Comparison of ENCODE assay signal across 13 cellular contexts in genomic region chr11:76803023-76803422, GRCh38. TPM values are rescaled to one million over a fixed set of nuclear protein-coding genes. Genes with fewer than 3 reads are reported as not detected.
DNase-seq lines count a peak whose midpoint lies in the region; ATAC-seq, FAIRE-seq and TF ChIP-seq lines count a peak whose summit lies in the region.
"Had no signal": no experiment of that assay in that cellular context is flagged by ENCODE, and none has a peak within 500 bp of the region (broad histone marks: within the 10 kb centered on the region; RNA-seq: fewer than 3 reads in every experiment).

No MANE protein-coding gene starts in this region.

- peak overlapping the region; percentile 10 for H2AK9ac ChIP-seq in IMR-90 (replicated peaks; ENCODE audit: low read depth, low read length, poor library complexity)

- H3K9ac ChIP-seq in IMR-90 (ENCODE audit: low read depth, low read length) (no peak overlapping the region; the same call in 1 of the 2 replicates), trophoblast cell (ENCODE audit: low read length) (no peak overlapping the region)

- H3K9me3 ChIP-seq in A549 (no peaks in the 10 kb centered on the region), IMR-90 (ENCODE audit: control insufficient read depth, insufficient read depth, low read length) (no peaks in the 10 kb centered on the region), trophoblast cell (ENCODE audit: insufficient read depth, low read depth, low read length) (no peaks in the 10 kb centered on the region)

- peak overlapping the region; percentile 58 for H2AFZ ChIP-seq in IMR-90 (replicated peaks; ENCODE audit: low read length, poor library complexity)
- no peak overlapping the region for H2AFZ ChIP-seq in trophoblast cell (ENCODE audit: insufficient read depth, low read length, poor library complexity)

- CTCF ChIA-PET in A549 (lab: Yijun Ruan, JAX): interaction anchor here (1.0 to 9.2 kb wide), 13 partner anchors 7 to 117 kb away, joined by 3 to 207 read pairs (median 5); no protein-coding TSS in a partner anchor
- CTCF ChIA-PET in IMR-90 (lab: Yijun Ruan, JAX): interaction anchor here (1.0 to 1.6 kb wide), 4 partner anchors 15 to 116 kb away, joined by 3 to 7 read pairs (median 4); no protein-coding TSS in a partner anchor

- H2BK15ac ChIP-seq in IMR-90 (ENCODE audit: low read depth, low read length): peak overlapping the region; percentile 41; the same call in 1 of the 3 replicates

- H2BK20ac ChIP-seq in IMR-90 (ENCODE audit: low read depth, low read length): peak overlapping the region; percentile 71

- TF ChIP-seq EP300 in A549 (IDR thresholded peaks at IDR 0.05): no peak

- DNase-seq in A549 (ENCODE audit: low read depth in 1 of 2, low spot score in 1 of 2): peak in 1 of 2 experiments; percentile 34
- DNase-seq in IMR-90: peak; percentile 83
- peak; percentile 91 for DNase-seq in fibroblast of villous mesenchyme (ENCODE audit: low read depth)
- peak; percentile 21 to 53 for DNase-seq in trophoblast cell
- DNase-seq in globus pallidus (ENCODE audit: low spot score): no peak
- no peak for DNase-seq in activated CD4-positive, alpha-beta T cell treated with anti-CD3 and anti-CD28 coated beads for 4 hours
- DNase-seq in T-helper 1 cell: no peak
- DNase-seq in NCI-H2107 treated with DMSO at 0.1 percent for 48 hours (lab: John Stamatoyannopoulos, UW; ENCODE audit: unreplicated experiment): no peak
- DNase-seq: effector CD4-positive, alpha-beta T cell; left cardiac atrium; NCI-H1048; NCI-H345 had no signal

- TF ChIP-seq CTCF in A549 (IDR thresholded peaks at IDR 0.05) (no peak), IMR-90 (conservative IDR thresholded peaks at IDR 0.05; ENCODE audit: low read depth, low read length) (no peak), fibroblast of villous mesenchyme (IDR thresholded peaks at IDR 0.05; ENCODE audit: insufficient read depth, low read depth, low read length) (no peak)

- H3K4me1 ChIP-seq in A549 (peaks cover 96% of the 10 kb centered on the region), IMR-90 (ENCODE audit: control insufficient read depth, insufficient read depth, low read length) (peaks cover 43% of the 10 kb centered on the region), trophoblast cell (ENCODE audit: control insufficient read depth in 1 of 2, insufficient read depth in 2 of 2, low read length in 2 of 2) (peaks cover 6 to 13% of the 10 kb centered on the region in 2 experiments)

- H3K4me2 ChIP-seq in A549 (peak overlapping the region; percentile 92), IMR-90 (ENCODE audit: low read depth, low read length) (peak overlapping the region; percentile 51; the same call in 1 of the 2 replicates), trophoblast cell (ENCODE audit: low read length) (no peak overlapping the region)

- H3K56ac ChIP-seq in IMR-90 (ENCODE audit: extremely low read depth, insufficient read depth, low read length): no peak overlapping the region

- BruUV-seq in IMR-90 (replicated peaks; lab: Mats Ljungman, UMichigan): no TSS peak

- H3K36me3 ChIP-seq in IMR-90 (ENCODE audit: control insufficient read depth, insufficient read depth, low read length): peaks cover 2% of the 10 kb centered on the region; the same call in 1 of the 2 replicates
- peaks cover 0 to 5% of the 10 kb centered on the region in 2 experiments for H3K36me3 ChIP-seq in trophoblast cell (ENCODE audit: control insufficient read depth in 1 of 2, insufficient read depth in 2 of 2, low read length in 2 of 2)

- peaks cover 25% of the 10 kb centered on the region for H4K20me1 ChIP-seq in IMR-90 (ENCODE audit: insufficient read depth, low read length)

- H4K91ac ChIP-seq in IMR-90 (ENCODE audit: insufficient read depth, low read depth, low read length) (peak overlapping the region; percentile 83), trophoblast cell (ENCODE audit: low read depth, low read length) (no peak overlapping the region)

- H2BK120ac ChIP-seq in IMR-90 (ENCODE audit: low read depth, low read length): peak overlapping the region; percentile 38
- no peak overlapping the region for H2BK120ac ChIP-seq in trophoblast cell (ENCODE audit: insufficient read depth, low read length, poor library complexity)

- POLR2A ChIA-PET in A549 (lab: Yijun Ruan, JAX): interaction anchor here (1.4 to 1.5 kb wide), 2 partner anchors 11 to 32 kb away, joined by 3 to 4 read pairs; no protein-coding TSS in a partner anchor
- POLR2A ChIA-PET in IMR-90 (lab: Charles Lee; ENCODE audit: unreplicated experiment): no interaction called here

- peaks cover 28% of the 10 kb centered on the region for H3K9me1 ChIP-seq in IMR-90 (ENCODE audit: insufficient read depth, low read length)

- no peak overlapping the region for H2BK12ac ChIP-seq in trophoblast cell (ENCODE audit: low read length)

- TF ChIP-seq RAD21 in A549 (conservative IDR thresholded peaks at IDR 0.05 in 1 of 2, IDR thresholded peaks at IDR 0.05 in 1 of 2): no peak
- no peak for TF ChIP-seq RAD21 in IMR-90 (IDR thresholded peaks at IDR 0.05; ENCODE audit: low read length)

- no peaks in the 10 kb centered on the region for H3K79me2 ChIP-seq in trophoblast cell (ENCODE audit: control insufficient read depth, insufficient read depth, low read length, poor library complexity)

- H3K4ac ChIP-seq in IMR-90 (ENCODE audit: low read depth, low read length) (peak overlapping the region; percentile 76), trophoblast cell (ENCODE audit: low read depth, low read length) (no peak overlapping the region)

- dilution Hi-C loops in IMR-90 (cut with HindIII; ENCODE audit: low sequenced_read_pairs, unreplicated experiment): no loop called here

- no peak for FAIRE-seq in A549 (lab: Jason Lieb, UNC)

- in situ Hi-C loops in IMR-90 (cut with MboI; ENCODE audit: low sequenced_read_pairs): no loop called here

- no peak for ATAC-seq in A549
- ATAC-seq in IMR-90 (ENCODE audit: low read depth): peak; percentile 68
- ATAC-seq: natural killer cell treated with Interleukin-12 subunit alpha and Interleukin-12 subunit beta and Interleukin-15 and Interleukin-18, amount 100 ng/mL, for 72 hours had no signal

- TF ChIP-seq POLR2A in A549 (IDR thresholded peaks at IDR 0.05; ENCODE audit: low read length) (no peak), IMR-90 (IDR thresholded peaks at IDR 0.05; ENCODE audit: low read depth, low read length) (no peak)

- no peak overlapping the region for H4K12ac ChIP-seq in trophoblast cell (ENCODE audit: low read depth, low read length)

- WGBS in A549 (ENCODE audit: missing lambda C conversion rate): 18% methylated on average over 3 of the region's 3 CpGs
- no CpG with 5 or more reads among the region's 3 CpGs for WGBS in IMR-90 (ENCODE audit: extremely low coverage in 2 of 2, insufficient read length in 1 of 2), 2 experiments
- WGBS in trophoblast cell (ENCODE audit: extremely low coverage, insufficient coverage, insufficient read length): no CpG with 5 or more reads among the region's 3 CpGs

- H4K5ac ChIP-seq in IMR-90 (ENCODE audit: low read depth, low read length): peak overlapping the region; percentile 9

- H3K14ac ChIP-seq in IMR-90 (replicated peaks; ENCODE audit: low read depth, low read length) (peak overlapping the region; percentile 62; the same call in 1 of the 2 replicates), trophoblast cell (ENCODE audit: low read length) (no peak overlapping the region)

- peak overlapping the region; percentile 25 for H3K18ac ChIP-seq in IMR-90 (ENCODE audit: low read depth, low read length)
- H3K18ac ChIP-seq in trophoblast cell (ENCODE audit: low read length): no peak overlapping the region

- peak overlapping the region; percentile 83 for H2AK5ac ChIP-seq in IMR-90 (ENCODE audit: low read depth, low read length)
- H2AK5ac ChIP-seq in trophoblast cell (ENCODE audit: low read length): no peak overlapping the region

- intact Hi-C loops in IMR-90 (cut with micrococcal nuclease): no loop called here

- H3K23ac ChIP-seq in IMR-90 (ENCODE audit: low read depth, low read length) (peak overlapping the region; percentile 70), trophoblast cell (ENCODE audit: low read length) (no peak overlapping the region)

- H3K27me3 ChIP-seq in IMR-90 (ENCODE audit: control insufficient read depth, insufficient read depth, low read length): no peaks in the 10 kb centered on the region; the same call in 1 of the 2 replicates
- no peaks in the 10 kb centered on the region for H3K27me3 ChIP-seq in trophoblast cell (ENCODE audit: insufficient read depth, low read length)

- peak overlapping the region; percentile 18 to 72; a peak in 2 of 4 replicates for H4K8ac ChIP-seq in IMR-90 (ENCODE audit: low read depth in 2 of 2, low read length in 2 of 2)
- H4K8ac ChIP-seq in trophoblast cell (ENCODE audit: low read depth, low read length): no peak overlapping the region

- H2BK5ac ChIP-seq in IMR-90 (ENCODE audit: low read depth, low read length, poor library complexity, severe bottlenecking) (peak overlapping the region; percentile 63), trophoblast cell (ENCODE audit: low read depth, low read length, poor library complexity) (no peak overlapping the region)

- no peaks in the 10 kb centered on the region for H3K79me1 ChIP-seq in IMR-90 (ENCODE audit: low read depth in 1 of 2, low read length in 2 of 2)
- no peaks in the 10 kb centered on the region for H3K79me1 ChIP-seq in trophoblast cell (ENCODE audit: low read length)

- peak overlapping the region; percentile 85 to 98 for H3K27ac ChIP-seq in A549
- H3K27ac ChIP-seq in IMR-90 (ENCODE audit: insufficient read depth, low read length): peak overlapping the region; percentile 86
- no peak overlapping the region for H3K27ac ChIP-seq in trophoblast cell (ENCODE audit: low read depth, low read length)

- H3K4me3 ChIP-seq in A549 (no peak overlapping the region), IMR-90 (ENCODE audit: insufficient read depth, low read depth, low read length) (no peak overlapping the region), fibroblast of villous mesenchyme (ENCODE audit: low read depth, low read length) (no peak overlapping the region), trophoblast cell (ENCODE audit: low read depth, low read length) (no peak overlapping the region)

RNA-seq across cellular contexts. Expression of gene TSKU, which starts 19.9 kb away (rescaled TPM):
- polyA plus RNA-seq in A549 (2011; rRNA removed) (164 and 188 TPM in 2 replicates), A549 (2017; fragmentation: RNase III; extraction: RNeasy Plus Mini Kit Qiagen cat#74134 plus additional on column Dnase treatment) (145 to 171 TPM (median 164 TPM) in 3 replicates), IMR-90 (2012; rRNA removed) (26.6 and 28.7 TPM in 2 replicates)
- polyA plus RNA-seq in A549 (2012; cell fraction: cytosol; rRNA removed): 177 and 263 TPM in 2 replicates
- 271 and 323 TPM in 2 replicates for polyA plus RNA-seq in A549 (2012; cell fraction: nucleus; rRNA removed)
- 186 and 192 TPM in 2 replicates for polyA minus RNA-seq in A549 (2011; rRNA and poly(A)+ RNA removed)
- total RNA-seq in IMR-90 (2012; rRNA removed) (6.4 and 6.8 TPM in 2 replicates), fibroblast of villous mesenchyme (18.6 and 20.9 TPM in 2 replicates)
- polyA plus RNA-seq in IMR-90 (2012; cell fraction: cytosol; rRNA removed): 13.1 and 43.5 TPM in 2 replicates
- 11.3 and 20.6 TPM in 2 replicates for polyA plus RNA-seq in IMR-90 (2012; cell fraction: nucleus; rRNA removed; ENCODE audit: low replicate concordance)
- polyA plus RNA-seq in trophoblast cell (2013): 34.0 and 35.3 TPM in 2 replicates
- total RNA-seq: natural killer cell treated with Interleukin-12 subunit alpha and Interleukin-12 subunit beta and Interleukin-15 and Interleukin-18, amount 100 ng/mL, for 72 hours had no signal

RNA-seq across cellular contexts. Expression of gene ACER3, which starts 57.7 kb away (rescaled TPM):
- 43.3 and 46.6 TPM in 2 replicates for polyA plus RNA-seq in A549 (2011; rRNA removed)
- 12.2 and 12.7 TPM in 2 replicates for polyA plus RNA-seq in A549 (2012; cell fraction: cytosol; rRNA removed)
- polyA plus RNA-seq in A549 (2012; cell fraction: nucleus; rRNA removed): 7.8 and 8.3 TPM in 2 replicates
- 14.8 to 17.7 TPM (median 16.0 TPM) in 3 replicates for polyA plus RNA-seq in A549 (2017; fragmentation: RNase III; extraction: RNeasy Plus Mini Kit Qiagen cat#74134 plus additional on column Dnase treatment)
- polyA minus RNA-seq in A549 (2011; rRNA and poly(A)+ RNA removed): 22.8 and 30.6 TPM in 2 replicates
- total RNA-seq in IMR-90 (2012; rRNA removed): 10.0 and 10.3 TPM in 2 replicates
- polyA plus RNA-seq in IMR-90 (2012; rRNA removed): 3.3 and 3.5 TPM in 2 replicates
- 0.74 and 5.6 TPM in 2 replicates for polyA plus RNA-seq in IMR-90 (2012; cell fraction: cytosol; rRNA removed)
- polyA plus RNA-seq in IMR-90 (2012; cell fraction: nucleus; rRNA removed; ENCODE audit: low replicate concordance): 2.0 and 5.1 TPM in 2 replicates
- total RNA-seq in fibroblast of villous mesenchyme: 10.0 and 18.6 TPM in 2 replicates
- 15.8 and 15.9 TPM in 2 replicates for polyA plus RNA-seq in trophoblast cell (2013)

Comparison
In these comparisons a context has a peak if more than half of its experiments do, and no peak if none do; other contexts are left out.
1. DNase-seq: peak in IMR-90 (single experiment), fibroblast of villous mesenchyme (single experiment) and trophoblast cell (2 of 2); none in globus pallidus (single experiment), activated CD4-positive, alpha-beta T cell treated with anti-CD3 and anti-CD28 coated beads for 4 hours (0 of 2), T-helper 1 cell (0 of 5) and NCI-H2107 treated with DMSO at 0.1 percent for 48 hours (single experiment).